ENCODE assay signal across 7 cellular contexts in the genomic region with DNA sequence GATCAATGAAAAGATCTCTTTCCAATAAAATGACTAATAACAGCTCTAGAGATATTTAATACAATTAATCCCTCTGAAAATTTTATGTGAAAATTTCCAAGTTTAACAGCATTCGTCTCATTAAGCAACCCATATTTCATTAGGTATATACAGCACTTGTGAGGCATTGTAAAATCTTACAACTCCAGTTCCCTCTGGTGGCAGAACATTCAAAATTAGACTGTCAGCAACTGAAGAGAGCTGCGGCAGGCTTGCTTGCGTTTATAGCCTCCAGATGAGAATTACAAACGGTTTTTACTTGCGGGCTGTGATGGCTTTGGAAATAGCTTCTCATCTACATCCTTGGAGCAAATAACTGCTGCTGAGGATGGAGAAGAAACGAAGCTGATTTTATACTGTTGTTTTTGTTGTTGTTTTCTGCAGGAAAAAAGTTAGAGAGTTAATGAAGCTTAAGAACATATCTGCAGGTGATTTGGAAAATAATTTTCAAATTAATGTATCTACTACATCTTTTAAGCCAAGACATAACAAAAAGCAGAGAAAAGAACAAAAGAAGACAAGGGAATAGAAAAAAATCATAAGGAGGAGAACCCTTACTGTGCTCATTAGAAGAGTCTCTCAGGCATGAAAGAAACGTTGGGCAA.
A peak's percentile ranks its signal among the peaks of the same experiment; 100 is the strongest.
DNase-seq lines count a peak whose midpoint lies in the region; ATAC-seq lines count a peak whose summit lies in the region.

No MANE protein-coding gene starts in this region.

- H3K4me3 ChIP-seq in SJCRH30 (no peak overlapping the region), skeletal muscle satellite cell (ENCODE audit: low read length) (peak overlapping the region; percentile 25)

- H3K9me3 ChIP-seq in SJCRH30 (replicated peaks) (no peaks in the 10 kb centered on the region), skeletal muscle satellite cell (replicated peaks; ENCODE audit: low read length) (no peaks in the 10 kb centered on the region)

- no peak overlapping the region for H3K27ac ChIP-seq in SJCRH30

- H3K27me3 ChIP-seq in SJCRH30 (no peaks in the 10 kb centered on the region), skeletal muscle satellite cell (ENCODE audit: control insufficient read depth, insufficient read depth, low read length) (no peaks in the 10 kb centered on the region)

- H3K36me3 ChIP-seq in SJCRH30 (no peaks in the 10 kb centered on the region), skeletal muscle satellite cell (ENCODE audit: insufficient read depth, low read length) (no peaks in the 10 kb centered on the region)

- peaks cover 11% of the 10 kb centered on the region for H3K4me1 ChIP-seq in SJCRH30
- peaks cover 54% of the 10 kb centered on the region for H3K4me1 ChIP-seq in skeletal muscle satellite cell (ENCODE audit: control insufficient read depth, insufficient read depth, low read length)

- peak; percentile 1 for DNase-seq in HuH-7 (ENCODE audit: low spot score)
- DNase-seq in SJCRH30: peak; percentile 23 to 59
- DNase-seq in glomerular visceral epithelial cell (ENCODE audit: extremely low spot score): peak; percentile 54
- no peak for DNase-seq in activated CD4-positive, alpha-beta T cell treated with anti-CD3 and anti-CD28 coated beads for 48 hours
- no peak for DNase-seq in ecto neural progenitor cell (ENCODE audit: low spot score)

- peak overlapping the region; percentile 79 for H3K4me2 ChIP-seq in skeletal muscle satellite cell (ENCODE audit: low read length)

- H3K9ac ChIP-seq in skeletal muscle satellite cell (ENCODE audit: low read depth, low read length): peak overlapping the region; percentile 81

- no peak for ATAC-seq in HG03097 (IDR thresholded peaks at IDR 0.05; ENCODE audit: low FRiP score, unreplicated experiment)

Comparison
In these comparisons a context has a peak if more than half of its experiments do, and no peak if none do; other contexts are left out.
1. DNase-seq: peak in HuH-7 (single experiment), SJCRH30 (2 of 2) and glomerular visceral epithelial cell (single experiment); none in activated CD4-positive, alpha-beta T cell treated with anti-CD3 and anti-CD28 coated beads for 48 hours (single experiment) and ecto neural progenitor cell (single experiment).